In genomic region chr11:67271212-67271547, GRCh38 we compare ENCODE assay signal across 9 cellular contexts. TPM values are rescaled to one million over a fixed set of nuclear protein-coding genes. Genes with fewer than 3 reads are reported as not detected.
DNase-seq lines count a peak whose midpoint lies in the region; TF ChIP-seq lines count a peak whose summit lies in the region.
"Had no signal": no experiment of that assay in that cellular context is flagged by ENCODE, and none has a peak within 500 bp of the region (broad histone marks: within the 10 kb centered on the region; RNA-seq: fewer than 3 reads in every experiment).

No MANE protein-coding gene starts in this region.

- no peak for TF ChIP-seq POLR2A in stomach (IDR thresholded peaks at IDR 0.05)
- no peak for TF ChIP-seq POLR2A in ovary (IDR thresholded peaks at IDR 0.05)

- H3K36me3 Mint-ChIP-seq in activated CD4-positive, alpha-beta T cell treated with anti-CD3 and anti-CD28 coated beads, Interleukin-2, amount 10 ng/mL, durations not matched to agents 24 days and 14 days (ENCODE audit: low read depth): peaks cover 64% of the 10 kb centered on the region

- H3K27me3 ChIP-seq in iPS-18a (ENCODE audit: control insufficient read depth, insufficient read depth, low read length) (no peaks in the 10 kb centered on the region), stomach (no peaks in the 10 kb centered on the region), ovary (no peaks in the 10 kb centered on the region)

- in situ Hi-C loops in ACHN (cut with HindIII; ENCODE audit: low pct_ligation_motif_present, low pct_unique_long_range_greater_than_20kb, low sequenced_read_pairs): no loop called here

- H3K36me3 ChIP-seq in iPS-18a (ENCODE audit: control insufficient read depth, low read depth, low read length) (peaks cover 3% of the 10 kb centered on the region), stomach (peaks cover 0 to 31% (median 18%) of the 10 kb centered on the region in 4 donors), ovary (no peaks in the 10 kb centered on the region)

- H3K4me1 Mint-ChIP-seq in activated CD4-positive, alpha-beta T cell treated with anti-CD3 and anti-CD28 coated beads, Interleukin-2, amount 10 ng/mL, durations not matched to agents 24 days and 14 days: peaks cover 58% of the 10 kb centered on the region

- H3K4me3 Mint-ChIP-seq in activated CD4-positive, alpha-beta T cell treated with anti-CD3 and anti-CD28 coated beads, Interleukin-2, amount 10 ng/mL, durations not matched to agents 24 days and 14 days: peak overlapping the region; percentile 97

- peak overlapping the region; percentile 97 for H3K27ac Mint-ChIP-seq in activated CD4-positive, alpha-beta T cell treated with anti-CD3 and anti-CD28 coated beads, Interleukin-2, amount 10 ng/mL, durations not matched to agents 24 days and 14 days

- DNase-seq in activated CD4-positive, alpha-beta T cell treated with anti-CD3 and anti-CD28 coated beads, Interleukin-2, amount 10 ng/mL, durations not matched to agents 24 days and 14 days: no peak
- DNase-seq in activated CD4-positive, alpha-beta T cell treated with anti-CD3 and anti-CD28 coated beads, Interleukin-2, amount 50 U/mL, for 4 hours: no peak
- DNase-seq in stomach: no peak
- no peak for DNase-seq in DMS114 treated with DMSO at 0.1 percent for 48 hours (lab: John Stamatoyannopoulos, UW; ENCODE audit: unreplicated experiment)
- DNase-seq in ovary: no peak
- no peak for DNase-seq in ACHN

- no peaks in the 10 kb centered on the region for H3K27me3 Mint-ChIP-seq in activated CD4-positive, alpha-beta T cell treated with anti-CD3 and anti-CD28 coated beads, Interleukin-2, amount 10 ng/mL, durations not matched to agents 24 days and 14 days

- H3K9me3 Mint-ChIP-seq in activated CD4-positive, alpha-beta T cell treated with anti-CD3 and anti-CD28 coated beads, Interleukin-2, amount 10 ng/mL, durations not matched to agents 24 days and 14 days: no peaks in the 10 kb centered on the region

- no peak overlapping the region for H3K9ac ChIP-seq in iPS-18a (ENCODE audit: low read length)

- H3K27ac ChIP-seq in VCaP (peak overlapping the region; percentile 100), iPS-18a (ENCODE audit: low read length) (no peak overlapping the region), stomach (peak overlapping the region; percentile 22 to 95 (median 92)), ovary (no peak overlapping the region)

- H3K4me1 ChIP-seq in iPS-18a (ENCODE audit: control insufficient read depth, low read depth, low read length) (peaks cover 18% of the 10 kb centered on the region), stomach (peaks cover 88 to 95% (median 92%) of the 10 kb centered on the region in 4 donors), ovary (ENCODE audit: insufficient read depth) (peaks cover 49% of the 10 kb centered on the region)

- TF ChIP-seq EP300 in stomach (IDR thresholded peaks at IDR 0.05): no peak
- TF ChIP-seq EP300 in ovary (IDR thresholded peaks at IDR 0.05): no peak

- H3K9me3 ChIP-seq in iPS-18a (ENCODE audit: control insufficient read depth, low read depth, low read length) (no peaks in the 10 kb centered on the region), stomach (no peaks in the 10 kb centered on the region), ovary (no peaks in the 10 kb centered on the region)
- H3K9me3 ChIP-seq: A549 had no signal

- 51 to 77% (median 64%) methylated on average over 6 of the region's 6 CpGs for WGBS in stomach, 5 donors
- WGBS in ovary, 3 donors: 75 to 78% (median 78%) methylated on average over 6 of the region's 6 CpGs

- TF ChIP-seq CTCF in VCaP (conservative IDR thresholded peaks at IDR 0.05): no peak
- no peak for TF ChIP-seq CTCF in stomach (IDR thresholded peaks at IDR 0.05)
- TF ChIP-seq CTCF in ovary (IDR thresholded peaks at IDR 0.05): no peak

- intact Hi-C loops in activated CD4-positive, alpha-beta T cell treated with anti-CD3 and anti-CD28 coated beads, Interleukin-2, amount 10 ng/mL, durations not matched to agents 24 days and 14 days (cut with micrococcal nuclease): loop anchor here (1.0 to 10.0 kb wide), 2 partner anchors 17 to 764 kb away; partner anchors contain the start of genes NDUFS8 and TCIRG1
- intact Hi-C loops in stomach (cut with DNase I; ENCODE audit: low total_unique reads): no loop called here
- intact Hi-C loops in ovary (cut with DNase I): loop anchor here in 2 of 4 donors (5.0 to 10.0 kb wide), 2 partner anchors 36 to 124 kb away; partner anchors contain the start of gene RAD9A (in 1 of the 2)

- H3K4me3 ChIP-seq in iPS-18a (ENCODE audit: low read length): peak overlapping the region; percentile 26
- H3K4me3 ChIP-seq in stomach: peak overlapping the region; percentile 17 to 99 (median 97)
- H3K4me3 ChIP-seq in ovary: no peak overlapping the region
- H3K4me3 ChIP-seq: A549 had no signal

RNA-seq across cellular contexts. Expression of gene GRK2, which starts 4.9 kb away (rescaled TPM):
- 244 and 248 TPM in 2 replicates for total RNA-seq in activated CD4-positive, alpha-beta T cell treated with anti-CD3 and anti-CD28 coated beads, Interleukin-2, amount 10 ng/mL, durations not matched to agents 24 days and 14 days
- 100 to 1,000 TPM in 4 of 5 donors, 10 to 100 TPM in 1; 53.8 to 266 (median 131) TPM for total RNA-seq in stomach
- 10 to 100 TPM; 44.0 to 59.4 (median 46.5) TPM for polyA plus RNA-seq in stomach
- 10 to 100 TPM; 24.8 to 58.1 (median 49.0) TPM for total RNA-seq in ovary
- 10 to 100 TPM; 21.5 to 39.3 TPM for polyA plus RNA-seq in ovary

RNA-seq across cellular contexts. Expression of gene ANKRD13D, which starts 17.9 kb away (rescaled TPM):
- 114 and 124 TPM in 2 replicates for total RNA-seq in activated CD4-positive, alpha-beta T cell treated with anti-CD3 and anti-CD28 coated beads, Interleukin-2, amount 10 ng/mL, durations not matched to agents 24 days and 14 days
- total RNA-seq in stomach: 10 to 100 TPM; 24.6 to 96.4 (median 42.6) TPM
- 10 to 100 TPM; 18.5 to 61.3 (median 30.9) TPM for polyA plus RNA-seq in stomach
- 10 to 100 TPM; 35.6 to 60.9 (median 44.6) TPM for total RNA-seq in ovary
- 10 to 100 TPM in 1 of 2 donors, 1 to 10 TPM in 1; 5.6 to 29.3 TPM for polyA plus RNA-seq in ovary

RNA-seq across cellular contexts. Expression of gene SSH3, which starts 32.1 kb away (rescaled TPM):
- total RNA-seq in activated CD4-positive, alpha-beta T cell treated with anti-CD3 and anti-CD28 coated beads, Interleukin-2, amount 10 ng/mL, durations not matched to agents 24 days and 14 days: 7.1 and 8.1 TPM in 2 replicates
- total RNA-seq in stomach (100 to 1,000 TPM in 3 of 5 donors, 10 to 100 TPM in 2; 23.5 to 217 (median 103) TPM), ovary (10 to 100 TPM; 37.9 to 69.9 (median 52.1) TPM)
- polyA plus RNA-seq in stomach (10 to 100 TPM; 18.8 to 34.3 (median 22.6) TPM), ovary (10 to 100 TPM; 18.1 to 32.1 TPM)

Comparison
In these comparisons a context has a peak if more than half of its experiments do, and no peak if none do; other contexts are left out.
1. H3K27ac ChIP-seq: peak in VCaP (single experiment) and stomach (5 of 5); none in iPS-18a (single experiment) and ovary (0 of 2).